1 cellular context compared by ENCODE assay signal in genomic region chr15:62782100-62782791, GRCh38.
TF ChIP-seq lines count a peak whose summit lies in the region.

No MANE protein-coding gene starts in this region.

TF ChIP-seq in HepG2, 621 proteins besides CTCF, POLR2A, EP300 and RAD21 (continued from another document and continues in another):
- TF ChIP-seq ZBED4 (CRISPR knock-in tag; IDR thresholded peaks at IDR 0.05; ENCODE audit: borderline replicate concordance) = no peak
- TF ChIP-seq ZNF546 (CRISPR knock-in tag; conservative IDR thresholded peaks at IDR 0.05) = no peak
- TF ChIP-seq NKX3-1 (CRISPR knock-in tag; IDR thresholded peaks at IDR 0.05) = no peak
- no peak for TF ChIP-seq CBX1 (IDR thresholded peaks at IDR 0.05; ENCODE audit: low read depth)
- TF ChIP-seq HOXA3 (CRISPR knock-in tag; IDR thresholded peaks at IDR 0.05) = no peak
- no peak for TF ChIP-seq ETV6 (CRISPR knock-in tag; conservative IDR thresholded peaks at IDR 0.05)
- TF ChIP-seq ZNF335 (CRISPR knock-in tag; IDR thresholded peaks at IDR 0.05) = no peak
- no peak for TF ChIP-seq ZNF720 (CRISPR knock-in tag; IDR thresholded peaks at IDR 0.05)
- TF ChIP-seq ZSCAN30 (CRISPR knock-in tag; IDR thresholded peaks at IDR 0.05) = no peak
- TF ChIP-seq, protein P1, sequence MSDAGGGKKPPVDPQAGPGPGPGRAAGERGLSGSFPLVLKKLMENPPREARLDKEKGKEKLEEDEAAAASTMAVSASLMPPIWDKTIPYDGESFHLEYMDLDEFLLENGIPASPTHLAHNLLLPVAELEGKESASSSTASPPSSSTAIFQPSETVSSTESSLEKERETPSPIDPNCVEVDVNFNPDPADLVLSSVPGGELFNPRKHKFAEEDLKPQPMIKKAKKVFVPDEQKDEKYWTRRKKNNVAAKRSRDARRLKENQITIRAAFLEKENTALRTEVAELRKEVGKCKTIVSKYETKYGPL (CRISPR knock-in tag; IDR thresholded peaks at IDR 0.05) = no peak
- TF ChIP-seq RFXANK (CRISPR knock-in tag; IDR thresholded peaks at IDR 0.05) = 0 out of 2 replicates have a peak, but pooled peaks have one; percentile 36
- TF ChIP-seq FOXJ3 (CRISPR knock-in tag; IDR thresholded peaks at IDR 0.05; ENCODE audit: borderline replicate concordance) = no peak
- TF ChIP-seq ZNF703 (CRISPR knock-in tag; IDR thresholded peaks at IDR 0.05; ENCODE audit: borderline replicate concordance) = no peak
- no peak for TF ChIP-seq ZEB1 (IDR thresholded peaks at IDR 0.05; ENCODE audit: insufficient replicate concordance, low read depth)
- no peak for TF ChIP-seq SOX6 (IDR thresholded peaks at IDR 0.05)
- no peak for TF ChIP-seq SOX6 (CRISPR knock-in tag; IDR thresholded peaks at IDR 0.05)
- TF ChIP-seq ZNF343 (CRISPR knock-in tag; IDR thresholded peaks at IDR 0.05) = no peak
- TF ChIP-seq ATF3 (CRISPR knock-in tag; IDR thresholded peaks at IDR 0.05) = no peak
- TF ChIP-seq ZNF468 (CRISPR knock-in tag; IDR thresholded peaks at IDR 0.05) = no peak
- no peak; the same call in 1 of the 2 replicates for TF ChIP-seq ZNF572 (CRISPR knock-in tag; IDR thresholded peaks at IDR 0.05)
- no peak for TF ChIP-seq CBX2 (IDR thresholded peaks at IDR 0.05; ENCODE audit: low read depth, low read length)
- TF ChIP-seq CBX2 (CRISPR knock-in tag; IDR thresholded peaks at IDR 0.05; ENCODE audit: low read depth) = no peak
- TF ChIP-seq ZFP36L1 (CRISPR knock-in tag; IDR thresholded peaks at IDR 0.05) = no peak
- TF ChIP-seq ZNF766 (CRISPR knock-in tag; IDR thresholded peaks at IDR 0.05; ENCODE audit: borderline replicate concordance) = no peak
- TF ChIP-seq PATZ1 (CRISPR knock-in tag; IDR thresholded peaks at IDR 0.05) = no peak
- no peak for TF ChIP-seq ZNF484 (CRISPR knock-in tag; IDR thresholded peaks at IDR 0.05; ENCODE audit: borderline replicate concordance, low read depth)
- TF ChIP-seq GATAD1 (CRISPR knock-in tag; IDR thresholded peaks at IDR 0.05) = 0 out of 2 replicates have a peak, but pooled peaks have one; percentile 23
- no peak for TF ChIP-seq PRDM10 (CRISPR knock-in tag; IDR thresholded peaks at IDR 0.05; ENCODE audit: low read depth)
- peak; percentile 62 for TF ChIP-seq ZBTB38 (CRISPR knock-in tag; IDR thresholded peaks at IDR 0.05)
- no peak for TF ChIP-seq SMAD9 (CRISPR knock-in tag; IDR thresholded peaks at IDR 0.05)
- TF ChIP-seq ZNF552 (CRISPR knock-in tag; IDR thresholded peaks at IDR 0.05; ENCODE audit: borderline replicate concordance) = no peak
- TF ChIP-seq BATF2 (CRISPR knock-in tag; IDR thresholded peaks at IDR 0.05) = no peak
- no peak for TF ChIP-seq KLF11 (CRISPR knock-in tag; IDR thresholded peaks at IDR 0.05)
- no peak for TF ChIP-seq FOXK2 (IDR thresholded peaks at IDR 0.05)
- no peak for TF ChIP-seq ZNF431 (CRISPR knock-in tag; IDR thresholded peaks at IDR 0.05; ENCODE audit: borderline replicate concordance, low read depth)
- TF ChIP-seq BRCA1 (CRISPR knock-in tag; IDR thresholded peaks at IDR 0.05) = no peak
- TF ChIP-seq GTF2F1 (IDR thresholded peaks at IDR 0.05; ENCODE audit: low read length) = no peak
- TF ChIP-seq, protein P2, sequence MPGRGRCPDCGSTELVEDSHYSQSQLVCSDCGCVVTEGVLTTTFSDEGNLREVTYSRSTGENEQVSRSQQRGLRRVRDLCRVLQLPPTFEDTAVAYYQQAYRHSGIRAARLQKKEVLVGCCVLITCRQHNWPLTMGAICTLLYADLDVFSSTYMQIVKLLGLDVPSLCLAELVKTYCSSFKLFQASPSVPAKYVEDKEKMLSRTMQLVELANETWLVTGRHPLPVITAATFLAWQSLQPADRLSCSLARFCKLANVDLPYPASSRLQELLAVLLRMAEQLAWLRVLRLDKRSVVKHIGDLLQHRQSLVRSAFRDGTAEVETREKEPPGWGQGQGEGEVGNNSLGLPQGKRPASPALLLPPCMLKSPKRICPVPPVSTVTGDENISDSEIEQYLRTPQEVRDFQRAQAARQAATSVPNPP (CRISPR knock-in tag; IDR thresholded peaks at IDR 0.05) = no peak
- TF ChIP-seq SMARCC2 (IDR thresholded peaks at IDR 0.05) = no peak
- no peak for TF ChIP-seq ZNF160 (CRISPR knock-in tag; IDR thresholded peaks at IDR 0.05)
- no peak for TF ChIP-seq ZNF782 (CRISPR knock-in tag; IDR thresholded peaks at IDR 0.05; ENCODE audit: borderline replicate concordance)
- TF ChIP-seq MBNL3 (CRISPR knock-in tag; conservative IDR thresholded peaks at IDR 0.05) = no peak
- TF ChIP-seq TAF15 (IDR thresholded peaks at IDR 0.05; ENCODE audit: low read depth, low read length, poor library complexity, severe bottlenecking) = no peak
- TF ChIP-seq ZBTB20 (CRISPR knock-in tag; IDR thresholded peaks at IDR 0.05; ENCODE audit: borderline replicate concordance, low read depth) = no peak
- no peak for TF ChIP-seq ZMAT3 (CRISPR knock-in tag; conservative IDR thresholded peaks at IDR 0.05)
- peak; percentile 98 for TF ChIP-seq SMC3 (IDR thresholded peaks at IDR 0.05; ENCODE audit: low read length)
- TF ChIP-seq ZNF350 (CRISPR knock-in tag; IDR thresholded peaks at IDR 0.05; ENCODE audit: borderline replicate concordance, low read depth) = no peak
- no peak for TF ChIP-seq ZFYVE20 (CRISPR knock-in tag; IDR thresholded peaks at IDR 0.05; ENCODE audit: borderline replicate concordance, low read depth)
- no peak for TF ChIP-seq ZNF710 (CRISPR knock-in tag; IDR thresholded peaks at IDR 0.05; ENCODE audit: borderline replicate concordance)
- no peak for TF ChIP-seq ZNF773 (CRISPR knock-in tag; IDR thresholded peaks at IDR 0.05; ENCODE audit: borderline replicate concordance)
- no peak for TF ChIP-seq TSC22D2 (CRISPR knock-in tag; IDR thresholded peaks at IDR 0.05; ENCODE audit: borderline replicate concordance)
- TF ChIP-seq, protein P3, sequence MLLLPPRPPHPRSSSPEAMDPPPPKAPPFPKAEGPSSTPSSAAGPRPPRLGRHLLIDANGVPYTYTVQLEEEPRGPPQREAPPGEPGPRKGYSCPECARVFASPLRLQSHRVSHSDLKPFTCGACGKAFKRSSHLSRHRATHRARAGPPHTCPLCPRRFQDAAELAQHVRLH (CRISPR knock-in tag; IDR thresholded peaks at IDR 0.05; ENCODE audit: borderline replicate concordance, low read depth) = peak; percentile 76; the same call in 1 of the 2 replicates
- TF ChIP-seq FOSL1 (CRISPR knock-in tag; IDR thresholded peaks at IDR 0.05; ENCODE audit: borderline replicate concordance) = no peak
- TF ChIP-seq MED8 (CRISPR knock-in tag; IDR thresholded peaks at IDR 0.05; ENCODE audit: insufficient replicate concordance) = no peak
- no peak for TF ChIP-seq TBX3 (IDR thresholded peaks at IDR 0.05; ENCODE audit: borderline replicate concordance)
- TF ChIP-seq, protein P4, sequence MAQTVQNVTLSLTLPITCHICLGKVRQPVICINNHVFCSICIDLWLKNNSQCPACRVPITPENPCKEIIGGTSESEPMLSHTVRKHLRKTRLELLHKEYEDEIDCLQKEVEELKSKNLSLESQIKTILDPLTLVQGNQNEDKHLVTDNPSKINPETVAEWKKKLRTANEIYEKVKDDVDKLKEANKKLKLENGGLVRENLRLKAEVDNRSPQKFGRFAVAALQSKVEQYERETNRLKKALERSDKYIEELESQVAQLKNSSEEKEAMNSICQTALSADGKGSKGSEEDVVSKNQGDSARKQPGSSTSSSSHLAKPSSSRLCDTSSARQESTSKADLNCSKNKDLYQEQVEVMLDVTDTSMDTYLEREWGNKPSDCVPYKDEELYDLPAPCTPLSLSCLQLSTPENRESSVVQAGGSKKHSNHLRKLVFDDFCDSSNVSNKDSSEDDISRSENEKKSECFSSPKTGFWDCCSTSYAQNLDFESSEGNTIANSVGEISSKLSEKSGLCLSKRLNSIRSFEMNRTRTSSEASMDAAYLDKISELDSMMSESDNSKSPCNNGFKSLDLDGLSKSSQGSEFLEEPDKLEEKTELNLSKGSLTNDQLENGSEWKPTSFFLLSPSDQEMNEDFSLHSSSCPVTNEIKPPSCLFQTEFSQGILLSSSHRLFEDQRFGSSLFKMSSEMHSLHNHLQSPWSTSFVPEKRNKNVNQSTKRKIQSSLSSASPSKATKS (CRISPR knock-in tag; IDR thresholded peaks at IDR 0.05) = no peak
- peak; percentile 27; the same call in 1 of the 2 replicates for TF ChIP-seq HDAC2 (CRISPR knock-in tag; IDR thresholded peaks at IDR 0.05)
- no peak for TF ChIP-seq RBM39 (IDR thresholded peaks at IDR 0.05; ENCODE audit: low read depth, low read length, poor library complexity, severe bottlenecking)
